ENCODE assay signal across 1 cellular context in genomic region chr17:36148559-36149295, GRCh38.
TF ChIP-seq lines count a peak whose summit lies in the region.

No MANE protein-coding gene starts in this region.

TF ChIP-seq in H1, 55 proteins besides CTCF, POLR2A, EP300 and RAD21 (continued from another document):
- no peak for TF ChIP-seq CBX8 (IDR thresholded peaks at IDR 0.05; ENCODE audit: borderline replicate concordance, low read depth, low read length)
- no peak for TF ChIP-seq EGR1 (IDR thresholded peaks at IDR 0.05; ENCODE audit: borderline replicate concordance, low read depth, low read length)
- no peak for TF ChIP-seq GABPA (IDR thresholded peaks at IDR 0.05; ENCODE audit: borderline replicate concordance, insufficient read depth, low read length)
- no peak for TF ChIP-seq GTF2F1 (IDR thresholded peaks at IDR 0.05; ENCODE audit: borderline replicate concordance, low read depth, low read length)
- TF ChIP-seq, protein P1, sequence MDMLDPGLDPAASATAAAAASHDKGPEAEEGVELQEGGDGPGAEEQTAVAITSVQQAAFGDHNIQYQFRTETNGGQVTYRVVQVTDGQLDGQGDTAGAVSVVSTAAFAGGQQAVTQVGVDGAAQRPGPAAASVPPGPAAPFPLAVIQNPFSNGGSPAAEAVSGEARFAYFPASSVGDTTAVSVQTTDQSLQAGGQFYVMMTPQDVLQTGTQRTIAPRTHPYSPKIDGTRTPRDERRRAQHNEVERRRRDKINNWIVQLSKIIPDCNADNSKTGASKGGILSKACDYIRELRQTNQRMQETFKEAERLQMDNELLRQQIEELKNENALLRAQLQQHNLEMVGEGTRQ (IDR thresholded peaks at IDR 0.05; ENCODE audit: low read length), result no peak
- peak; percentile 79 for TF ChIP-seq YY1 (IDR thresholded peaks at IDR 0.05; ENCODE audit: low read depth, low read length)
